Comparison of ENCODE assay signal across 30 cellular contexts in the genomic region with DNA sequence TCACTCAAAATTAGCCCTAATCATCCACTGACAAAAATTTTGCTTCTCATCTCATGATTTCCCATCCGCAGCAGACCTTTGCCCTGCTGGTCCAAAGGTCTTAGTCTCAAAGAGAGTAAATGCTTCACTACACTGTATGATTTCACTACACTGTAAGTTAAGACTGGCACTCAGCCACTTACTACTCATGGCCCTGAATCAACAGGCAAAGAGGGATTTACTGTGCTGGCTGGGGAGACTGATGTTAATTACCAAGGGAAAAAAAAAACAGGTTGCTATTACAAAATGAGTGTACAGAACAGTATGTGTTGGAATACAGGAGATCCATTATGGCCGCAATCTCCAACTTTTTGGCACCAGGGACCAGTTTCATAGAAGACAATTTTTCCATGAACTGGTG.
DNase-seq lines count a peak whose midpoint lies in the region; ATAC-seq and TF ChIP-seq lines count a peak whose summit lies in the region.
"Had no signal": no experiment of that assay in that cellular context is flagged by ENCODE, and none has a peak within 500 bp of the region (broad histone marks: within the 10 kb centered on the region; RNA-seq: fewer than 3 reads in every experiment).

No MANE protein-coding gene starts in this region.

- POLR2A ChIA-PET in CD4-positive, alpha-beta memory T cell (lab: Charles Lee; ENCODE audit: partially characterized antibody) = no interaction called here

- no peak for TF ChIP-seq CTCF in epithelial cell of proximal tubule (conservative IDR thresholded peaks at IDR 0.05; ENCODE audit: low read depth, low read length)

- no peaks in the 10 kb centered on the region for H3K27me3 Mint-ChIP-seq in CD4-positive, alpha-beta memory T cell
- H3K27me3 Mint-ChIP-seq: activated naive CD8-positive, alpha-beta T cell treated with anti-CD3 and anti-CD28 coated beads, Interleukin-2, amount 10 ng/mL, durations not matched to agents 7 days and 5 days; activated T-cell treated with anti-CD3 and anti-CD28 coated beads, Interleukin-2, amount 50 U/mL, for 24 hours; stimulated activated naive B cell treated with anti-CD40 and anti-IgM and Interleukin-4, amounts not matched to agents 10 μg/mL and 1 μg/mL and 100 μg/mL, for 72 hours had no signal

- no peaks in the 10 kb centered on the region for H3K4me1 Mint-ChIP-seq in CD4-positive, alpha-beta memory T cell
- H3K4me1 Mint-ChIP-seq: activated naive CD8-positive, alpha-beta T cell treated with anti-CD3 and anti-CD28 coated beads, Interleukin-2, amount 10 ng/mL, durations not matched to agents 7 days and 5 days; stimulated activated naive B cell treated with anti-CD40 and anti-IgM and Interleukin-4, amounts not matched to agents 10 μg/mL and 1 μg/mL and 100 μg/mL, for 72 hours had no signal

- H3K36me3 ChIP-seq in CD4-positive, alpha-beta memory T cell (ENCODE audit: insufficient read depth, low read length) = no peaks in the 10 kb centered on the region
- H3K36me3 ChIP-seq: BLaER1 treated with 17β-estradiol and CSF1 and Interleukin-3, amounts not matched to agents 10 nM and 100 nM; esophagus muscularis mucosa; HAP-1; upper lobe of left lung had no signal

- no peak overlapping the region for H3K4me3 Mint-ChIP-seq in CD4-positive, alpha-beta memory T cell
- H3K4me3 Mint-ChIP-seq: activated naive CD8-positive, alpha-beta T cell treated with anti-CD3 and anti-CD28 coated beads, Interleukin-2, amount 10 ng/mL, durations not matched to agents 7 days and 5 days; activated T-cell treated with anti-CD3 and anti-CD28 coated beads, Interleukin-2, amount 50 U/mL, for 24 hours; nephron progenitor cell; stimulated activated naive B cell treated with anti-CD40 and anti-IgM and Interleukin-4, amounts not matched to agents 10 μg/mL and 1 μg/mL and 100 μg/mL, for 72 hours; T-helper 1 cell treated with Interleukin-12 subunit alpha and Interleukin-12 subunit beta and Interleukin-4 antibody, amounts not matched to agents 30 μg/mL and 1 μg/mL, for 36 hours had no signal

- intact Hi-C loops in CD4-positive, alpha-beta memory T cell (cut with micrococcal nuclease) = no loop called here

- H3K27me3 ChIP-seq in CD4-positive, alpha-beta memory T cell (ENCODE audit: insufficient read depth, low read length) = no peaks in the 10 kb centered on the region
- H3K27me3 ChIP-seq: BLaER1 treated with 17β-estradiol and CSF1 and Interleukin-3, amounts not matched to agents 10 nM and 100 nM; esophagus muscularis mucosa; upper lobe of left lung had no signal

- no peaks in the 10 kb centered on the region for H3K4me1 ChIP-seq in CD4-positive, alpha-beta memory T cell (ENCODE audit: insufficient read depth, low read length)
- H3K4me1 ChIP-seq: BLaER1 treated with 17β-estradiol and CSF1 and Interleukin-3, amounts not matched to agents 10 nM and 100 nM; HAP-1; upper lobe of left lung had no signal

- H3K27ac ChIP-seq in CD4-positive, alpha-beta memory T cell (ENCODE audit: low read depth, low read length) = no peak overlapping the region
- H3K27ac ChIP-seq: 22Rv1; BLaER1 treated with 17β-estradiol and CSF1 and Interleukin-3, amounts not matched to agents 10 nM and 100 nM; coronary artery; esophagus muscularis mucosa; upper lobe of left lung had no signal

- no peak overlapping the region for H3K27ac Mint-ChIP-seq in CD4-positive, alpha-beta memory T cell
- H3K27ac Mint-ChIP-seq: activated naive CD8-positive, alpha-beta T cell treated with anti-CD3 and anti-CD28 coated beads, Interleukin-2, amount 10 ng/mL, durations not matched to agents 7 days and 5 days; activated T-cell treated with anti-CD3 and anti-CD28 coated beads, Interleukin-2, amount 50 U/mL, for 24 hours; nephron progenitor cell; stimulated activated naive B cell treated with anti-CD40 and anti-IgM and Interleukin-4, amounts not matched to agents 10 μg/mL and 1 μg/mL and 100 μg/mL, for 72 hours; T-helper 1 cell treated with Interleukin-12 subunit alpha and Interleukin-12 subunit beta and Interleukin-4 antibody, amounts not matched to agents 30 μg/mL and 1 μg/mL, for 36 hours had no signal

- DNase-seq in NCI-H1092 treated with DMSO at 0.1 percent for 48 hours (lab: John Stamatoyannopoulos, UW) = peak; percentile 23
- DNase-seq in NCI-H1092 (lab: John Stamatoyannopoulos, UW) = no peak
- peak; percentile 11 for DNase-seq in NCI-H2081 treated with DMSO at 0.1 percent for 48 hours (lab: John Stamatoyannopoulos, UW)
- DNase-seq in epithelial cell of proximal tubule (ENCODE audit: low read depth) = peak; percentile 32
- DNase-seq in renal cortical epithelial cell (ENCODE audit: low read depth) = peak; percentile 18
- no peak for DNase-seq in CD4-positive, alpha-beta memory T cell
- DNase-seq in HUDEP-2 (lab: John Stamatoyannopoulos, UW; ENCODE audit: unreplicated experiment in 76 of 76) = no peak
- DNase-seq: activated gamma-delta T cell treated with Interleukin-2 at 50 U/mL for 16 hours; activated naive CD8-positive, alpha-beta T cell treated with anti-CD3 and anti-CD28 coated beads, Interleukin-2, amount 10 ng/mL, durations not matched to agents 7 days and 5 days; activated T-cell treated with anti-CD3 and anti-CD28 coated beads, Interleukin-2, amount 50 U/mL, for 24 hours; caudate nucleus; DMS53; effector memory CD4-positive, alpha-beta T cell; Karpas-422; left colon; mammary epithelial cell; NCI-H187; NCI-H510A; nephron progenitor cell; OCI-M1; stimulated activated naive B cell treated with anti-CD40 and anti-IgM and Interleukin-4, amounts not matched to agents 10 μg/mL and 1 μg/mL and 100 μg/mL, for 72 hours; upper lobe of left lung had no signal

- H3K9me3 ChIP-seq in CD4-positive, alpha-beta memory T cell (ENCODE audit: control insufficient read depth in 1 of 2, low read length in 2 of 2) = no peaks in the 10 kb centered on the region
- H3K9me3 ChIP-seq: BLaER1 treated with 17β-estradiol and CSF1 and Interleukin-3, amounts not matched to agents 10 nM and 100 nM; esophagus muscularis mucosa; HAP-1; upper lobe of left lung had no signal

- H3K36me3 Mint-ChIP-seq in CD4-positive, alpha-beta memory T cell = no peaks in the 10 kb centered on the region
- H3K36me3 Mint-ChIP-seq: activated naive CD8-positive, alpha-beta T cell treated with anti-CD3 and anti-CD28 coated beads, Interleukin-2, amount 10 ng/mL, durations not matched to agents 7 days and 5 days had no signal

- CTCF ChIA-PET in CD4-positive, alpha-beta memory T cell (lab: Charles Lee; ENCODE audit: partially characterized antibody) = no interaction called here

- H3K9me3 Mint-ChIP-seq in CD4-positive, alpha-beta memory T cell = peaks cover 0 to 6% (median 0%) of the 10 kb centered on the region in 8 donors
- H3K9me3 Mint-ChIP-seq: activated T-cell treated with anti-CD3 and anti-CD28 coated beads, Interleukin-2, amount 50 U/mL, for 24 hours; T-helper 1 cell treated with Interleukin-12 subunit alpha and Interleukin-12 subunit beta and Interleukin-4 antibody, amounts not matched to agents 30 μg/mL and 1 μg/mL, for 36 hours had no signal

- no peak overlapping the region for H3K4me3 ChIP-seq in epithelial cell of proximal tubule (ENCODE audit: low read depth, low read length)
- no peak overlapping the region for H3K4me3 ChIP-seq in CD4-positive, alpha-beta memory T cell (ENCODE audit: low read length in 2 of 2)
- H3K4me3 ChIP-seq: BLaER1 treated with 17β-estradiol and CSF1 and Interleukin-3, amounts not matched to agents 10 nM and 100 nM; coronary artery; esophagus muscularis mucosa; HAP-1; upper lobe of left lung had no signal

- no peak for ATAC-seq in HG02981 (IDR thresholded peaks at IDR 0.05; ENCODE audit: unreplicated experiment)
- ATAC-seq: left colon; SK-N-SH treated with all-trans-retinoic acid at 6 μM for 48 hours; stimulated activated naive B cell treated with anti-CD40 and anti-IgM and Interleukin-4, amounts not matched to agents 10 μg/mL and 1 μg/mL and 100 μg/mL, for 72 hours had no signal

Comparison
In these comparisons a context has a peak if more than half of its experiments do, and no peak if none do; other contexts are left out.
1. DNase-seq: peak in NCI-H1092 treated with DMSO at 0.1 percent for 48 hours (single experiment), NCI-H2081 treated with DMSO at 0.1 percent for 48 hours (single experiment), epithelial cell of proximal tubule (single experiment) and renal cortical epithelial cell (single experiment); none in NCI-H1092 (single experiment), CD4-positive, alpha-beta memory T cell (0 of 5) and HUDEP-2 (0 of 76).